Comparison of ENCODE assay signal across 12 cellular contexts in the genomic region with DNA sequence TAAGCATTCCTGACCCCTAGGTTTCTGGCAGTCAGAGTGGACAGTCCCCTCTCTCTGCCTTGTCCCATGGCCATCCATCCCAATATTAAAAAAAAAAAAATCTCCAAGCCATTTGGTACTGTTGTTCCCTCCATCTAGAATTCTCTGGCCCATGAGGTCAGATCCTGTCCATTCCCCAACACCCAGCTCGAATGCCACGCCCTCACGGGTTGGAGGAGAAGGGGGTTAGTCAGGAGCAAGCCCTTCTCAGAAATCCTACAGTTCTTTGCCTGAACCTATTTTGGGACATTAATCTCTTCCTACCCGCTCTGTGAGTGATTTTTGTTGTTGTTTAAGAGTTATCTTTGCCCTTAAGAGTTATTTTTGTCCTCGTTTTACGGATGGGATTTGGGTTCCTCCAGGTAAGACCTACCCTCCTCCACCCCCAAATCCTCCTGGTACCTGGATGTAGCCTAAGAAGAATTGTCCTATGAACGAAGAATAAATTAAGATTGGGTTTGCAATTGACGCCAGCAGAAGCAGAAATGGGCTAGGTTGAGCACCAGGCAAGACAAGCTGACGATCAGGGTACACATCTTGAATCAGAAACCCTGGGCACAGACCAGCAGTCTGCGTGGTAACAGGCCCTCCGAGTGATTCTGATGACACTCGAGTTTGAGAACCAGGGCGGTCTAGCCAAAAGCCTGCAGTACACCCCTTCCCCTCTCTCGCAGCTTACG. TPM values are rescaled to one million over a fixed set of nuclear protein-coding genes. Genes with fewer than 3 reads are reported as not detected.
A peak's percentile ranks its signal among the peaks of the same experiment; 100 is the strongest.
DNase-seq lines count a peak whose midpoint lies in the region; ATAC-seq and TF ChIP-seq lines count a peak whose summit lies in the region.
"Had no signal": no experiment of that assay in that cellular context is flagged by ENCODE, and none has a peak within 500 bp of the region (broad histone marks: within the 10 kb centered on the region; RNA-seq: fewer than 3 reads in every experiment).

No MANE protein-coding gene starts in this region.

- H3K4me1 Mint-ChIP-seq in natural killer cell = no peaks in the 10 kb centered on the region
- no peaks in the 10 kb centered on the region for H3K4me1 Mint-ChIP-seq in natural killer cell treated with Interleukin-12 subunit alpha and Interleukin-12 subunit beta and Interleukin-15 and Interleukin-18, amount 100 ng/mL, for 72 hours (ENCODE audit: low read depth in 2 of 2)

- H3K36me3 ChIP-seq in muscle layer of colon (ENCODE audit: insufficient read depth, low read length) (no peaks in the 10 kb centered on the region), vagina (no peaks in the 10 kb centered on the region)

- H3K4me3 Mint-ChIP-seq in natural killer cell = peak overlapping the region; percentile 62
- H3K4me3 Mint-ChIP-seq in natural killer cell treated with Interleukin-12 subunit alpha and Interleukin-12 subunit beta and Interleukin-15 and Interleukin-18, amount 100 ng/mL, for 72 hours = no peak overlapping the region

- intact Hi-C loops in natural killer cell (cut with micrococcal nuclease) = no loop called here
- intact Hi-C loops in vagina (cut with DNase I) = no loop called here

- H3K9ac ChIP-seq in muscle layer of colon (ENCODE audit: low read length) = no peak overlapping the region

- H3K27me3 ChIP-seq in muscle layer of colon (ENCODE audit: control insufficient read depth in 1 of 2, insufficient read depth in 2 of 2, low read length in 2 of 2) (peaks cover 0 to 12% of the 10 kb centered on the region in 2 donors), vagina (no peaks in the 10 kb centered on the region)

- DNase-seq in natural killer cell (no peak), cerebellar cortex (ENCODE audit: low spot score) (peak; percentile 39), vagina (ENCODE audit: extremely low spot score in 2 of 2) (no peak), Ammon's horn (ENCODE audit: low spot score) (no peak), CD1c-positive myeloid dendritic cell (ENCODE audit: extremely low spot score) (no peak)
- DNase-seq in natural killer cell treated with Interleukin-12 subunit alpha and Interleukin-12 subunit beta and Interleukin-15 and Interleukin-18, amount 100 ng/mL, for 72 hours (ENCODE audit: low spot score) = no peak
- DNase-seq in stimulated activated CD4-positive, alpha-beta T cell treated with anti-CD3 and anti-CD28 coated beads, Interleukin-15, amount 100 ng/mL, for 24 hours = no peak
- DNase-seq: aorta, DMS153, NCI-H1694 had no signal

- H3K9me3 ChIP-seq in muscle layer of colon (ENCODE audit: low read length) = no peaks in the 10 kb centered on the region
- no peaks in the 10 kb centered on the region for H3K9me3 ChIP-seq in vagina

- no peak overlapping the region for H3K27ac Mint-ChIP-seq in natural killer cell
- no peak overlapping the region for H3K27ac Mint-ChIP-seq in natural killer cell treated with Interleukin-12 subunit alpha and Interleukin-12 subunit beta and Interleukin-15 and Interleukin-18, amount 100 ng/mL, for 72 hours

- TF ChIP-seq CTCF in natural killer cell (IDR thresholded peaks at IDR 0.05) (no peak), vagina (IDR thresholded peaks at IDR 0.05) (no peak)

- H3K4me1 ChIP-seq in muscle layer of colon (ENCODE audit: insufficient read depth, low read length) (peaks cover 4% of the 10 kb centered on the region), vagina (peaks cover 7% of the 10 kb centered on the region)

- H3K9me3 Mint-ChIP-seq in natural killer cell = no peaks in the 10 kb centered on the region
- no peaks in the 10 kb centered on the region for H3K9me3 Mint-ChIP-seq in natural killer cell treated with Interleukin-12 subunit alpha and Interleukin-12 subunit beta and Interleukin-15 and Interleukin-18, amount 100 ng/mL, for 72 hours

- peaks cover 50 to 52% of the 10 kb centered on the region in 2 donors for H3K27me3 Mint-ChIP-seq in natural killer cell (ENCODE audit: low read depth in 2 of 2)
- peaks cover 41 to 69% of the 10 kb centered on the region in 2 donors for H3K27me3 Mint-ChIP-seq in natural killer cell treated with Interleukin-12 subunit alpha and Interleukin-12 subunit beta and Interleukin-15 and Interleukin-18, amount 100 ng/mL, for 72 hours

- H3K27ac ChIP-seq in muscle layer of colon (ENCODE audit: low read depth, low read length) = no peak overlapping the region
- no peak overlapping the region for H3K27ac ChIP-seq in vagina

- H3K36me3 Mint-ChIP-seq in natural killer cell = no peaks in the 10 kb centered on the region
- H3K36me3 Mint-ChIP-seq in natural killer cell treated with Interleukin-12 subunit alpha and Interleukin-12 subunit beta and Interleukin-15 and Interleukin-18, amount 100 ng/mL, for 72 hours = no peaks in the 10 kb centered on the region

- ATAC-seq in natural killer cell = no peak
- ATAC-seq in natural killer cell treated with Interleukin-12 subunit alpha and Interleukin-12 subunit beta and Interleukin-15 and Interleukin-18, amount 100 ng/mL, for 72 hours = no peak

- H3K4me3 ChIP-seq in muscle layer of colon (ENCODE audit: low read depth in 1 of 2, low read length in 2 of 2) (peak overlapping the region; percentile 56 to 58), vagina (peak overlapping the region; percentile 46 to 71)

- TF ChIP-seq POLR2A in vagina (IDR thresholded peaks at IDR 0.05) = no peak

RNA-seq across cellular contexts. Expression of gene RNF175, which starts 1.0 kb away (rescaled TPM):
- total RNA-seq in natural killer cell (under 1 TPM in 1 of 3 donors, not detected in 2; 0.07 TPM), vagina (2.2 TPM)
- not detected for total RNA-seq in natural killer cell treated with Interleukin-12 subunit alpha and Interleukin-12 subunit beta and Interleukin-15 and Interleukin-18, amount 100 ng/mL, for 72 hours
- total RNA-seq: T-helper 1 cell treated with Interleukin-12 subunit alpha and Interleukin-12 subunit beta and Interleukin-4 antibody, amounts not matched to agents 30 ng/mL and 1 ng/mL, for 36 hours had no signal

RNA-seq across cellular contexts. Expression of gene SFRP2, which starts 30.0 kb away (rescaled TPM):
- not detected for total RNA-seq in natural killer cell
- total RNA-seq in natural killer cell treated with Interleukin-12 subunit alpha and Interleukin-12 subunit beta and Interleukin-15 and Interleukin-18, amount 100 ng/mL, for 72 hours = not detected
- total RNA-seq in vagina = 49.8 TPM
- total RNA-seq: T-helper 1 cell treated with Interleukin-12 subunit alpha and Interleukin-12 subunit beta and Interleukin-4 antibody, amounts not matched to agents 30 ng/mL and 1 ng/mL, for 36 hours had no signal

Comparison
In these comparisons a context has a peak if more than half of its experiments do, and no peak if none do; other contexts are left out.
1. RNA of gene SFRP2, which starts 30.0 kb away (total RNA-seq): 49.8 TPM in vagina (single experiment); not detected in natural killer cell and not detected in natural killer cell treated with Interleukin-12 subunit alpha and Interleukin-12 subunit beta and Interleukin-15 and Interleukin-18, amount 100 ng/mL, for 72 hours; every median in the first group is over 10 times any median in the second.